In genomic region chr5:43007246-43007910, GRCh38 we compare ENCODE assay signal across 1 cellular context.
A peak's percentile ranks its signal among the peaks of the same experiment; 100 is the strongest.
TF ChIP-seq lines count a peak whose summit lies in the region.

No MANE protein-coding gene starts in this region.

TF ChIP-seq in K562, 482 proteins besides CTCF, POLR2A, EP300 and RAD21 (continued from another document and continues in another):
- TF ChIP-seq ZNF318 (IDR thresholded peaks at IDR 0.05; ENCODE audit: borderline replicate concordance in 1 of 2, low read depth in 1 of 2), result no peak
- TF ChIP-seq NCOA1 (IDR thresholded peaks at IDR 0.05; ENCODE audit: low read depth), result peak; percentile 38; the same call in 1 of the 2 replicates
- 0 out of 2 replicates have a peak, but pooled peaks have one; percentile 59 for TF ChIP-seq ZBTB49 (CRISPR knock-in tag; IDR thresholded peaks at IDR 0.05; ENCODE audit: borderline replicate concordance)
- TF ChIP-seq FOXA3 (CRISPR knock-in tag; conservative IDR thresholded peaks at IDR 0.05 in 1 of 2, IDR thresholded peaks at IDR 0.05 in 1 of 2), result 0 out of 4 replicates have a peak, but pooled peaks of 1 of the 2 experiments have one; percentile 31
- TF ChIP-seq RB1 (IDR thresholded peaks at IDR 0.05; ENCODE audit: low read depth), result peak; percentile 33; the same call in 1 of the 2 replicates
- peak; percentile 53; the same call in 1 of the 2 replicates for TF ChIP-seq STAT6 (CRISPR knock-in tag; IDR thresholded peaks at IDR 0.05)
- TF ChIP-seq CBFA2T2 (conservative IDR thresholded peaks at IDR 0.05), result peak; percentile 77
- no peak for TF ChIP-seq PRMT5 (CRISPR knock-in tag; IDR thresholded peaks at IDR 0.05)
- TF ChIP-seq U2AF1 (optimal IDR thresholded peaks at IDR 0.05; ENCODE audit: low read depth, low read length), result no peak
- peak; percentile 59 for TF ChIP-seq FOSL1 (tag; conservative IDR thresholded peaks at IDR 0.05)
- TF ChIP-seq MTA2 (IDR thresholded peaks at IDR 0.05; ENCODE audit: low read depth), result peak; percentile 85
- peak; percentile 58 for TF ChIP-seq CXXC5 (CRISPR knock-in tag; IDR thresholded peaks at IDR 0.05)
- TF ChIP-seq NR2C1 (IDR thresholded peaks at IDR 0.05), result no peak
- peak; percentile 34; the same call in 1 of the 2 replicates for TF ChIP-seq NR2C1 (tag; IDR thresholded peaks at IDR 0.05)
- TF ChIP-seq BHLHE40 (IDR thresholded peaks at IDR 0.05; ENCODE audit: low read length), result peak; percentile 71
- TF ChIP-seq CEBPB (tag; IDR thresholded peaks at IDR 0.05), result peak; percentile 99
- TF ChIP-seq MYNN (IDR thresholded peaks at IDR 0.05), result peak; percentile 60; the same call in 1 of the 2 replicates
- TF ChIP-seq MYNN (CRISPR knock-in tag; IDR thresholded peaks at IDR 0.05), result no peak
- TF ChIP-seq HNRNPLL (IDR thresholded peaks at IDR 0.05; ENCODE audit: low read depth, low read length, poor library complexity, severe bottlenecking), result peak; percentile 80
- peak; percentile 70; the same call in 1 of the 2 replicates for TF ChIP-seq NFXL1 (CRISPR knock-in tag; IDR thresholded peaks at IDR 0.05)
- no peak for TF ChIP-seq ZNF134 (CRISPR knock-in tag; conservative IDR thresholded peaks at IDR 0.05)
- peak; percentile 60 for TF ChIP-seq FOXM1 (IDR thresholded peaks at IDR 0.05; ENCODE audit: low read depth)
- no peak for TF ChIP-seq FOXM1 (CRISPR knock-in tag; IDR thresholded peaks at IDR 0.05; ENCODE audit: low read depth)
- TF ChIP-seq RBBP5 (IDR thresholded peaks at IDR 0.05; ENCODE audit: borderline replicate concordance, insufficient read depth, low read length, poor library complexity, severe bottlenecking), result peak; percentile 60
- 0 out of 2 replicates have a peak, but pooled peaks have one; percentile 41 for TF ChIP-seq MXI1 (IDR thresholded peaks at IDR 0.05; ENCODE audit: low read depth, low read length)
- 0 out of 2 replicates have a peak, but pooled peaks have one; percentile 6 for TF ChIP-seq VEZF1 (CRISPR knock-in tag; IDR thresholded peaks at IDR 0.05)
- TF ChIP-seq, protein P1, sequence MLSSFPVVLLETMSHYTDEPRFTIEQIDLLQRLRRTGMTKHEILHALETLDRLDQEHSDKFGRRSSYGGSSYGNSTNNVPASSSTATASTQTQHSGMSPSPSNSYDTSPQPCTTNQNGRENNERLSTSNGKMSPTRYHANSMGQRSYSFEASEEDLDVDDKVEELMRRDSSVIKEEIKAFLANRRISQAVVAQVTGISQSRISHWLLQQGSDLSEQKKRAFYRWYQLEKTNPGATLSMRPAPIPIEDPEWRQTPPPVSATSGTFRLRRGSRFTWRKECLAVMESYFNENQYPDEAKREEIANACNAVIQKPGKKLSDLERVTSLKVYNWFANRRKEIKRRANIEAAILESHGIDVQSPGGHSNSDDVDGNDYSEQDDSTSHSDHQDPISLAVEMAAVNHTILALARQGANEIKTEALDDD (IDR thresholded peaks at IDR 0.05), result peak; percentile 47
- TF ChIP-seq POLR2AphosphoS2 (IDR thresholded peaks at IDR 0.05; ENCODE audit: low read length), result no peak
- no peak for TF ChIP-seq SNRNP70 (optimal IDR thresholded peaks at IDR 0.05; ENCODE audit: low read depth, low read length)
- TF ChIP-seq NR2F6 (CRISPR knock-in tag; IDR thresholded peaks at IDR 0.05), result no peak
- TF ChIP-seq CTBP1 (IDR thresholded peaks at IDR 0.05; ENCODE audit: borderline replicate concordance), result peak; percentile 20; the same call in 1 of the 2 replicates
- no peak for TF ChIP-seq SNAPC5 (CRISPR knock-in tag; IDR thresholded peaks at IDR 0.05)
- no peak for TF ChIP-seq ZBED1 (IDR thresholded peaks at IDR 0.05)
- TF ChIP-seq E2F6 (IDR thresholded peaks at IDR 0.05; ENCODE audit: borderline replicate concordance in 1 of 2, extremely low read depth in 1 of 2, insufficient read depth in 1 of 2, insufficient read length in 1 of 2, low read depth in 1 of 2, low read length in 1 of 2, poor library complexity in 1 of 2, severe bottlenecking in 1 of 2), result peak in 1 of 2 experiments; percentile 28
- 0 out of 2 replicates have a peak, but pooled peaks have one; percentile 26 for TF ChIP-seq CC2D1A (IDR thresholded peaks at IDR 0.05)
- TF ChIP-seq, protein P2, sequence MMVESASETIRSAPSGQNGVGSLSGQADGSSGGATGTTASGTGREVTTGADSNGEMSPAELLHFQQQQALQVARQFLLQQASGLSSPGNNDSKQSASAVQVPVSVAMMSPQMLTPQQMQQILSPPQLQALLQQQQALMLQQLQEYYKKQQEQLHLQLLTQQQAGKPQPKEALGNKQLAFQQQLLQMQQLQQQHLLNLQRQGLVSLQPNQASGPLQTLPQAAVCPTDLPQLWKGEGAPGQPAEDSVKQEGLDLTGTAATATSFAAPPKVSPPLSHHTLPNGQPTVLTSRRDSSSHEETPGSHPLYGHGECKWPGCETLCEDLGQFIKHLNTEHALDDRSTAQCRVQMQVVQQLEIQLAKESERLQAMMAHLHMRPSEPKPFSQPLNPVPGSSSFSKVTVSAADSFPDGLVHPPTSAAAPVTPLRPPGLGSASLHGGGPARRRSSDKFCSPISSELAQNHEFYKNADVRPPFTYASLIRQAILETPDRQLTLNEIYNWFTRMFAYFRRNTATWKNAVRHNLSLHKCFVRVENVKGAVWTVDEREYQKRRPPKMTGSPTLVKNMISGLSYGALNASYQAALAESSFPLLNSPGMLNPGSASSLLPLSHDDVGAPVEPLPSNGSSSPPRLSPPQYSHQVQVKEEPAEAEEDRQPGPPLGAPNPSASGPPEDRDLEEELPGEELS (CRISPR knock-in tag; IDR thresholded peaks at IDR 0.05; ENCODE audit: borderline replicate concordance), result peak; percentile 17; the same call in 1 of the 2 replicates
- TF ChIP-seq NCOR1 (IDR thresholded peaks at IDR 0.05), result peak; percentile 78
- peak; percentile 81 for TF ChIP-seq POLR2AphosphoS5 (IDR thresholded peaks at IDR 0.05; ENCODE audit: control insufficient read depth, insufficient read depth, low read depth, low read length)
- no peak for TF ChIP-seq KHSRP (IDR thresholded peaks at IDR 0.05)
- TF ChIP-seq ZSCAN29 (IDR thresholded peaks at IDR 0.05), result no peak
- no peak for TF ChIP-seq SIN3A (IDR thresholded peaks at IDR 0.05; ENCODE audit: borderline replicate concordance in 2 of 2, control insufficient read depth in 1 of 2, low read depth in 2 of 2, low read length in 2 of 2)
- peak; percentile 44; the same call in 1 of the 2 replicates for TF ChIP-seq EHMT2 (IDR thresholded peaks at IDR 0.05)
- TF ChIP-seq ZBTB2 (IDR thresholded peaks at IDR 0.05), result peak; percentile 98
